ENCODE assay signal across 1 cellular context in genomic region chr2:32627901-32628645, GRCh38.
TF ChIP-seq lines count a peak whose summit lies in the region.

TSS of gene TTC27 (plus strand) at chr2:32628050. CDS start at chr2:32628293, 243 bp downstream.

TF ChIP-seq in HepG2, 621 proteins besides CTCF, POLR2A, EP300 and RAD21 (continued from another document and continues in another):
- TF ChIP-seq PAXIP1 (CRISPR knock-in tag; conservative IDR thresholded peaks at IDR 0.05) (peak; percentile 53; the same call in 1 of the 2 replicates), CREB3 (CRISPR knock-in tag; IDR thresholded peaks at IDR 0.05) (no peak), RXRB (CRISPR knock-in tag; IDR thresholded peaks at IDR 0.05; ENCODE audit: borderline replicate concordance) (0 out of 2 replicates have a peak, but pooled peaks have one; percentile 12), ZNF432 (CRISPR knock-in tag; IDR thresholded peaks at IDR 0.05; ENCODE audit: borderline replicate concordance) (no peak), ZNF800 (CRISPR knock-in tag; IDR thresholded peaks at IDR 0.05) (0 out of 2 replicates have a peak, but pooled peaks have one; percentile 34), ADNP (CRISPR knock-in tag; IDR thresholded peaks at IDR 0.05) (no peak), PHF5A (CRISPR knock-in tag; IDR thresholded peaks at IDR 0.05; ENCODE audit: low read depth, unreplicated experiment) (peak; percentile 66), ZSCAN20 (CRISPR knock-in tag; IDR thresholded peaks at IDR 0.05; ENCODE audit: borderline replicate concordance) (0 out of 2 replicates have a peak, but pooled peaks have one; percentile 26), ZEB1 (IDR thresholded peaks at IDR 0.05; ENCODE audit: insufficient replicate concordance, low read depth) (peak; percentile 83), ZNF235 (CRISPR knock-in tag; IDR thresholded peaks at IDR 0.05; ENCODE audit: borderline replicate concordance) (no peak), TAF1 (CRISPR knock-in tag; IDR thresholded peaks at IDR 0.05) (peak; percentile 83), GATAD1 (CRISPR knock-in tag; IDR thresholded peaks at IDR 0.05) (peak; percentile 94), ZFP36L2 (CRISPR knock-in tag; IDR thresholded peaks at IDR 0.05) (no peak), XRCC5 (optimal IDR thresholded peaks at IDR 0.05; ENCODE audit: low read length) (peak; percentile 98), ZNF678 (CRISPR knock-in tag; IDR thresholded peaks at IDR 0.05) (no peak), ARNTL (CRISPR knock-in tag; IDR thresholded peaks at IDR 0.05) (peak; percentile 76; the same call in 1 of the 2 replicates), THRA (CRISPR knock-in tag; IDR thresholded peaks at IDR 0.05; ENCODE audit: borderline replicate concordance) (no peak), ZNF251 (CRISPR knock-in tag; IDR thresholded peaks at IDR 0.05) (no peak), FOXA3 (CRISPR knock-in tag; IDR thresholded peaks at IDR 0.05) (peak; percentile 56; the same call in 1 of the 2 replicates), RAD51 (IDR thresholded peaks at IDR 0.05; ENCODE audit: borderline replicate concordance) (no peak), HINFP (CRISPR knock-in tag; IDR thresholded peaks at IDR 0.05; ENCODE audit: low read depth) (0 out of 2 replicates have a peak, but pooled peaks have one; percentile 77), ZNF720 (CRISPR knock-in tag; IDR thresholded peaks at IDR 0.05) (no peak), ZNF101 (CRISPR knock-in tag; IDR thresholded peaks at IDR 0.05; ENCODE audit: borderline replicate concordance, low read depth) (no peak), ETV6 (CRISPR knock-in tag; conservative IDR thresholded peaks at IDR 0.05) (no peak), MAFK (conservative IDR thresholded peaks at IDR 0.05 in 1 of 2, IDR thresholded peaks at IDR 0.05 in 1 of 2; ENCODE audit: low read length in 2 of 2) (no peak), NR2F2 (IDR thresholded peaks at IDR 0.05; ENCODE audit: borderline replicate concordance, low read depth) (no peak; the same call in 1 of the 2 replicates), ZNF780A (CRISPR knock-in tag; IDR thresholded peaks at IDR 0.05) (no peak), ZNF333 (CRISPR knock-in tag; IDR thresholded peaks at IDR 0.05; ENCODE audit: borderline replicate concordance) (0 out of 2 replicates have a peak, but pooled peaks have one; percentile 18), GATAD2A (CRISPR knock-in tag; IDR thresholded peaks at IDR 0.05) (peak; percentile 56), HBP1 (CRISPR knock-in tag; IDR thresholded peaks at IDR 0.05; ENCODE audit: low read depth) (peak; percentile 97), ATRX (CRISPR knock-in tag; IDR thresholded peaks at IDR 0.05; ENCODE audit: borderline replicate concordance) (no peak), SALL1 (CRISPR knock-in tag; IDR thresholded peaks at IDR 0.05) (peak; percentile 83), MEIS1 (CRISPR knock-in tag; IDR thresholded peaks at IDR 0.05; ENCODE audit: borderline replicate concordance) (0 out of 2 replicates have a peak, but pooled peaks have one; percentile 57), HOXA7 (CRISPR knock-in tag; IDR thresholded peaks at IDR 0.05) (no peak), KLF12 (CRISPR knock-in tag; IDR thresholded peaks at IDR 0.05; ENCODE audit: borderline replicate concordance) (no peak; the same call in 1 of the 2 replicates), ZSCAN31 (CRISPR knock-in tag; IDR thresholded peaks at IDR 0.05; ENCODE audit: low read depth) (0 out of 2 replicates have a peak, but pooled peaks have one; percentile 39), ZSCAN9 (CRISPR knock-in tag; IDR thresholded peaks at IDR 0.05; ENCODE audit: borderline replicate concordance) (peak; percentile 84), ZNF263 (CRISPR knock-in tag; IDR thresholded peaks at IDR 0.05) (no peak), TSC22D2 (CRISPR knock-in tag; IDR thresholded peaks at IDR 0.05; ENCODE audit: borderline replicate concordance) (no peak), KLF9 (CRISPR knock-in tag; IDR thresholded peaks at IDR 0.05; ENCODE audit: low read depth) (peak; percentile 94), HOXA5 (CRISPR knock-in tag; IDR thresholded peaks at IDR 0.05) (peak; percentile 94), THAP8 (CRISPR knock-in tag; IDR thresholded peaks at IDR 0.05; ENCODE audit: borderline replicate concordance) (no peak), NFKB2 (CRISPR knock-in tag; IDR thresholded peaks at IDR 0.05; ENCODE audit: borderline replicate concordance) (0 out of 2 replicates have a peak, but pooled peaks have one; percentile 10), MAFF (IDR thresholded peaks at IDR 0.05; ENCODE audit: low read depth, low read length) (no peak), NFYB (CRISPR knock-in tag; IDR thresholded peaks at IDR 0.05) (peak; percentile 46; the same call in 1 of the 2 replicates), GABPB1 (CRISPR knock-in tag; IDR thresholded peaks at IDR 0.05) (peak; percentile 85), ZFP41 (CRISPR knock-in tag; IDR thresholded peaks at IDR 0.05; ENCODE audit: borderline replicate concordance) (no peak), ZNF562 (CRISPR knock-in tag; IDR thresholded peaks at IDR 0.05; ENCODE audit: borderline replicate concordance) (no peak), LCORL (IDR thresholded peaks at IDR 0.05) (no peak), LCORL (CRISPR knock-in tag; IDR thresholded peaks at IDR 0.05) (peak; percentile 50; the same call in 1 of the 2 replicates), ZNF646 (CRISPR knock-in tag; IDR thresholded peaks at IDR 0.05) (no peak)
